ENCODE assay signal across 7 cellular contexts in genomic region chr15:45044270-45044669, GRCh38. TPM values are rescaled to one million over a fixed set of nuclear protein-coding genes. Genes with fewer than 3 reads are reported as not detected.
DNase-seq lines count a peak whose midpoint lies in the region; ATAC-seq, FAIRE-seq and TF ChIP-seq lines count a peak whose summit lies in the region.
"Not testable (repeated sequence)": the region's sequence is repeated elsewhere in the genome, so short reads cannot be mapped to it uniquely, and the experiment has no call there.

No MANE protein-coding gene starts in this region.

- not testable (repeated sequence) for H3K9ac ChIP-seq in K562 (ENCODE audit: insufficient read depth in 1 of 2, low read depth in 2 of 2, low read length in 2 of 2); keratinocyte (ENCODE audit: control insufficient read depth, extremely low read depth, insufficient read depth, low read length); HepG2 (ENCODE audit: insufficient read depth, low read depth, low read length)

- not testable (repeated sequence) for H3K9me3 ChIP-seq in A673 (ENCODE audit: low read depth, low read length, poor library complexity, severe bottlenecking); K562 (replicated peaks; ENCODE audit: control insufficient read depth, insufficient read depth, low read depth, low read length); keratinocyte (ENCODE audit: control insufficient read depth, low read depth, low read length); HepG2 (ENCODE audit: low read length); mucosa of descending colon

- not testable (repeated sequence) for H2AFZ ChIP-seq in K562 (ENCODE audit: low read depth, low read length); keratinocyte (ENCODE audit: control insufficient read depth, low read length); HepG2 (ENCODE audit: low read length)

- ATAC-seq in K562; stimulated activated memory B cell treated with anti-CD40 and anti-IgM and Interleukin-4, amounts not matched to agents 10 μg/mL and 1 μg/mL and 100 μg/mL, for 72 hours: not testable (repeated sequence)
- ATAC-seq in left colon (peak; percentile 81), HepG2 (peak; percentile 85), mucosa of descending colon (peak; percentile 59)

- H3K27ac ChIP-seq in A673 (ENCODE audit: low read depth, low read length, poor library complexity, severe bottlenecking); K562 (ENCODE audit: extremely low read depth, low read depth, low read length); keratinocyte (ENCODE audit: control insufficient read depth, insufficient read depth, low read length); HepG2 (ENCODE audit: extremely low read length, insufficient read depth, low read length): not testable (repeated sequence)

- CTCF ChIA-PET in A673 (lab: Charles Lee); K562 (lab: Yijun Ruan, JAX; ENCODE audit: low intra/inter-chr PET ratio); HepG2 (lab: Yijun Ruan, JAX; ENCODE audit: low intra/inter-chr PET ratio, low total read pairs): not testable (repeated sequence)

- BruUV-seq in A673 (replicated peaks; lab: Mats Ljungman, UMichigan) = TSS peak; percentile 2
- not testable (repeated sequence) for BruUV-seq in K562 (replicated peaks; lab: Mats Ljungman, UMichigan); HepG2 (replicated peaks; lab: Mats Ljungman, UMichigan)

- dilution Hi-C loops in keratinocyte (cut with MboI; ENCODE audit: extremely low pct_ligation_motif_present, low sequenced_read_pairs) = not testable (repeated sequence)

- H3K4me3 ChIP-seq in A673 (ENCODE audit: low read depth, low read length, poor library complexity, severe bottlenecking); K562; keratinocyte (ENCODE audit: control insufficient read depth in 2 of 3, extremely low read depth in 1 of 3, insufficient read depth in 2 of 3, low read depth in 1 of 3, low read length in 3 of 3); HepG2 (replicated peaks in 1 of 3; ENCODE audit: insufficient read depth in 1 of 3, low read depth in 2 of 3, low read length in 3 of 3); mucosa of descending colon: not testable (repeated sequence)

- H3K36me3 ChIP-seq in A673 (ENCODE audit: insufficient read depth, low read length, poor library complexity, severe bottlenecking) (peaks cover 52% of the 10 kb centered on the region), K562 (ENCODE audit: control insufficient read depth, insufficient read depth, low read length) (peaks cover 14% of the 10 kb centered on the region), HepG2 (replicated peaks in 1 of 2; ENCODE audit: control insufficient read depth in 1 of 2, insufficient read depth in 2 of 2, low read length in 2 of 2) (peaks cover 5 to 17% of the 10 kb centered on the region in 2 experiments)
- not testable (repeated sequence) for H3K36me3 ChIP-seq in keratinocyte (ENCODE audit: control insufficient read depth in 2 of 2, extremely low read depth in 1 of 2, insufficient read depth in 2 of 2, low read length in 2 of 2); mucosa of descending colon (ENCODE audit: low read depth)

- H3K79me2 ChIP-seq in K562 (ENCODE audit: control insufficient read depth, insufficient read depth, low read length); keratinocyte (ENCODE audit: control insufficient read depth, insufficient read depth, low read length); HepG2 (ENCODE audit: insufficient read depth, low read length): not testable (repeated sequence)

- not testable (repeated sequence) for H3K4me1 ChIP-seq in A673 (ENCODE audit: insufficient read depth, low read length, poor library complexity, severe bottlenecking); keratinocyte (ENCODE audit: control insufficient read depth, extremely low read depth, insufficient read depth, low read length); HepG2 (ENCODE audit: insufficient read depth, low read length); mucosa of descending colon (ENCODE audit: low read depth)
- H3K4me1 ChIP-seq in K562 (replicated peaks in 1 of 2; ENCODE audit: control insufficient read depth in 2 of 2, insufficient read depth in 2 of 2, low read length in 2 of 2) = peaks cover 7 to 20% of the 10 kb centered on the region in 2 experiments; a peak in 4 of 5 replicates

- WGBS in K562 (ENCODE audit: insufficient coverage, low coverage, missing lambda C conversion rate) = no CpG with 5 or more reads among the region's 1 CpG
- WGBS in HepG2 (ENCODE audit: low lambda C conversion rate) = no CpG with 5 or more reads among the region's 1 CpG

- POLR2A ChIA-PET in A673 (lab: Charles Lee; ENCODE audit: low non-redundant PET); K562 (lab: Yijun Ruan, JAX); HepG2 (lab: Yijun Ruan, JAX): not testable (repeated sequence)

- TF ChIP-seq RAD21 in K562 (CRISPR knock-in tag; conservative IDR thresholded peaks at IDR 0.05 in 1 of 2, IDR thresholded peaks at IDR 0.05 in 1 of 2); HepG2 (CRISPR knock-in tag; IDR thresholded peaks at IDR 0.05): not testable (repeated sequence)

- not testable (repeated sequence) for TF ChIP-seq CTCF in A673 (conservative IDR thresholded peaks at IDR 0.05; ENCODE audit: low read depth, low read length); K562 (IDR thresholded peaks at IDR 0.05 in 2 of 3, conservative IDR thresholded peaks at IDR 0.05 in 1 of 3; ENCODE audit: insufficient read depth in 2 of 3, low read depth in 1 of 3, low read length in 3 of 3); keratinocyte (optimal IDR thresholded peaks at IDR 0.05 in 1 of 3, IDR thresholded peaks at IDR 0.05 in 1 of 3, conservative IDR thresholded peaks at IDR 0.05 in 1 of 3; ENCODE audit: extremely low read depth in 1 of 3, insufficient read depth in 2 of 3, low read length in 3 of 3); HepG2 (CRISPR knock-in tag; IDR thresholded peaks at IDR 0.05); mucosa of descending colon (IDR thresholded peaks at IDR 0.05)

- H3K9me3 Mint-ChIP-seq in stimulated activated memory B cell treated with anti-CD40 and anti-IgM and Interleukin-4, amounts not matched to agents 10 μg/mL and 1 μg/mL and 100 μg/mL, for 72 hours = not testable (repeated sequence)

- not testable (repeated sequence) for TF ChIP-seq EP300 in K562 (IDR thresholded peaks at IDR 0.05; ENCODE audit: low read length); HepG2 (IDR thresholded peaks at IDR 0.05; ENCODE audit: low read depth in 2 of 2, low read length in 2 of 2); HepG2 (CRISPR knock-in tag; IDR thresholded peaks at IDR 0.05; ENCODE audit: borderline replicate concordance)

- not testable (repeated sequence) for TF ChIP-seq POLR2A in K562 (conservative IDR thresholded peaks at IDR 0.05); HepG2 (IDR thresholded peaks at IDR 0.05; ENCODE audit: insufficient read depth in 1 of 2, low read depth in 2 of 2, low read length in 2 of 2)

- DNase-seq in A673 (ENCODE audit: low spot score); K562 (ENCODE audit: extremely low read depth in 1 of 4, low spot score in 3 of 4); keratinocyte (ENCODE audit: low read depth, low spot score); left colon; HepG2 (ENCODE audit: low spot score); mucosa of descending colon: not testable (repeated sequence)

- H3K9me1 ChIP-seq in K562 (ENCODE audit: control insufficient read depth, insufficient read depth, low read length); keratinocyte (ENCODE audit: control insufficient read depth, extremely low read depth, insufficient read depth, low read length): not testable (repeated sequence)

- peak overlapping the region; percentile 85 for H3K27ac Mint-ChIP-seq in stimulated activated memory B cell treated with anti-CD40 and anti-IgM and Interleukin-4, amounts not matched to agents 10 μg/mL and 1 μg/mL and 100 μg/mL, for 72 hours

- not testable (repeated sequence) for H3K27me3 ChIP-seq in A673 (replicated peaks; ENCODE audit: insufficient read depth, low read depth, low read length, poor library complexity); K562 (ENCODE audit: control insufficient read depth in 2 of 2, insufficient read depth in 2 of 2, low read length in 2 of 2); keratinocyte (ENCODE audit: control insufficient read depth, extremely low read depth, insufficient read depth, low read length); HepG2 (ENCODE audit: control insufficient read depth in 1 of 2, insufficient read depth in 2 of 2, low read length in 2 of 2)

- peaks cover 21% of the 10 kb centered on the region for H3K4me1 Mint-ChIP-seq in stimulated activated memory B cell treated with anti-CD40 and anti-IgM and Interleukin-4, amounts not matched to agents 10 μg/mL and 1 μg/mL and 100 μg/mL, for 72 hours

- in situ Hi-C loops in K562 (cut with MboI) = loop anchor here (10.0 kb wide), 1 partner anchor 199 kb away; no protein-coding TSS in a partner anchor
- in situ Hi-C loops in HepG2 (cut with HindIII; ENCODE audit: extremely low pct_ligation_motif_present, low pct_unique_long_range_greater_than_20kb) = not testable (repeated sequence)

- H4K20me1 ChIP-seq in K562 (replicated peaks; ENCODE audit: control insufficient read depth, insufficient read depth, low read length); keratinocyte (ENCODE audit: control insufficient read depth, extremely low read depth, insufficient read depth, low read length); HepG2 (ENCODE audit: insufficient read depth, low read length): not testable (repeated sequence)

- H3K4me3 Mint-ChIP-seq in stimulated activated memory B cell treated with anti-CD40 and anti-IgM and Interleukin-4, amounts not matched to agents 10 μg/mL and 1 μg/mL and 100 μg/mL, for 72 hours = not testable (repeated sequence)

- peaks cover 12% of the 10 kb centered on the region for H3K36me3 Mint-ChIP-seq in stimulated activated memory B cell treated with anti-CD40 and anti-IgM and Interleukin-4, amounts not matched to agents 10 μg/mL and 1 μg/mL and 100 μg/mL, for 72 hours

- intact Hi-C loops in A673 (cut with micrococcal nuclease; ENCODE audit: unreplicated experiment); K562 (cut with micrococcal nuclease); left colon (cut with DNase I, micrococcal nuclease); HepG2 (cut with micrococcal nuclease; ENCODE audit: unreplicated experiment); mucosa of descending colon (cut with DNase I, micrococcal nuclease): not testable (repeated sequence)

- not testable (repeated sequence) for H3K27me3 Mint-ChIP-seq in stimulated activated memory B cell treated with anti-CD40 and anti-IgM and Interleukin-4, amounts not matched to agents 10 μg/mL and 1 μg/mL and 100 μg/mL, for 72 hours

- FAIRE-seq in K562 (lab: Jason Lieb, UNC) (peak; percentile 29), keratinocyte (lab: Jason Lieb, UNC) (peak; percentile 26), HepG2 (lab: Jason Lieb, UNC) (peak; percentile 91)

- H3K4me2 ChIP-seq in K562 (ENCODE audit: insufficient read depth, low read length); keratinocyte (ENCODE audit: control insufficient read depth, extremely low read depth, insufficient read depth, low read depth, low read length); HepG2 (ENCODE audit: low read depth, low read length): not testable (repeated sequence)

RNA-seq across cellular contexts. Expression of gene SORD, which starts 21.3 kb away (rescaled TPM):
- 252 and 286 TPM in 2 replicates for total RNA-seq in A673 (2021)
- 22.5 and 36.4 TPM in 2 replicates for total RNA-seq in K562 (2011; cell fraction: chromatin; rRNA removed; ENCODE audit: low replicate concordance)
- total RNA-seq in K562 (2011; cell fraction: nucleolus; rRNA removed) = 26.7 and 27.8 TPM in 2 replicates
- total RNA-seq in K562 (2011; cell fraction: nucleoplasm; rRNA removed) = 32.0 and 36.6 TPM in 2 replicates
- total RNA-seq in K562 (2014; rRNA removed) = 38.5 and 39.3 TPM in 2 replicates
- 22.7 and 28.3 TPM in 2 replicates for total RNA-seq in K562 (2014; rRNA removed; fragmentation: Illumina TruSeq; extraction: Trizol)
- total RNA-seq in K562 (2015; rRNA removed; fragmentation: Illumina TruSeq; extraction: Trizol) = 19.3 and 21.3 TPM in 2 replicates
- total RNA-seq in K562 (2021) = 43.8 and 44.6 TPM in 2 replicates
- polyA plus RNA-seq in K562 (2011; rRNA removed) = 62.2 and 79.2 TPM in 2 replicates
- polyA plus RNA-seq in K562 (2011; cell fraction: cytosol; rRNA removed) = 63.9 and 78.2 TPM in 2 replicates
- 64.5 and 74.7 TPM in 2 replicates for polyA plus RNA-seq in K562 (2011; cell fraction: nucleus; rRNA removed)
- 26.7 and 28.9 TPM in 2 replicates for polyA plus RNA-seq in K562 (2012)
- 37.7 and 38.4 TPM in 2 replicates for polyA plus RNA-seq in K562 (2014; fragmentation: Illumina TruSeq; extraction: Trizol)
- 10 to 100 TPM in 1 of 2 experiments, 1 to 10 TPM in 1; 5.9 to 14.1 TPM for polyA plus RNA-seq in K562 (2014; fragmentation: Nextera tagmentation; extraction: Ambion mirVana)
- 29.6 and 42.3 TPM in 2 replicates for polyA plus RNA-seq in K562 (2014; rRNA removed)
- 57.5 and 71.7 TPM in 2 replicates for polyA minus RNA-seq in K562 (2011; rRNA and poly(A)+ RNA removed)
- polyA minus RNA-seq in K562 (2011; cell fraction: cytosol; rRNA and poly(A)+ RNA removed) = 36.1 and 36.4 TPM in 2 replicates
- 20.4 and 21.5 TPM in 2 replicates for polyA minus RNA-seq in K562 (2011; cell fraction: nucleus; rRNA and poly(A)+ RNA removed)
- polyA plus RNA-seq in keratinocyte = 43.9 to 51.3 TPM (median 46.7 TPM) in 3 replicates
- 10.8 TPM for polyA plus RNA-seq in keratinocyte (2011; ENCODE audit: low read depth)
- polyA plus RNA-seq in keratinocyte (2011; cell fraction: cytosol; rRNA removed) = 41.8 and 52.1 TPM in 2 replicates
- 40.6 and 42.2 TPM in 2 replicates for polyA plus RNA-seq in keratinocyte (2011; cell fraction: nucleus; rRNA removed)
- polyA plus RNA-seq in keratinocyte (2012; ENCODE audit: low replicate concordance) = 22.7 and 40.3 TPM in 2 replicates
- polyA minus RNA-seq in keratinocyte = 36.0 to 70.2 TPM (median 49.0 TPM) in 3 replicates
- polyA minus RNA-seq in keratinocyte (2011; cell fraction: cytosol; rRNA and poly(A)+ RNA removed) = 60.4 TPM
- 16.9 and 26.2 TPM in 2 replicates for polyA minus RNA-seq in keratinocyte (2011; cell fraction: nucleus; rRNA and poly(A)+ RNA removed)
- 10 to 100 TPM; 13.2 to 23.3 TPM for total RNA-seq in left colon
- total RNA-seq in HepG2 (2016; rRNA removed; fragmentation: Illumina TruSeq; extraction: Trizol) = 59.1 and 104 TPM in 2 replicates
- total RNA-seq in HepG2 (2016; cell fraction: cytosol; rRNA removed; fragmentation: Illumina TruSeq; extraction: Trizol; ENCODE audit: low read depth) = 7.1 and 7.4 TPM in 2 replicates
- total RNA-seq in HepG2 (2016; cell fraction: insoluble cytoplasmic fraction; rRNA removed; fragmentation: Illumina TruSeq; extraction: Trizol) = 59.7 and 103 TPM in 2 replicates
- total RNA-seq in HepG2 (2016; cell fraction: membrane; rRNA removed; fragmentation: Illumina TruSeq; extraction: Trizol) = 22.6 and 22.9 TPM in 2 replicates
- total RNA-seq in HepG2 (2016; cell fraction: nucleus; rRNA removed; fragmentation: Illumina TruSeq; extraction: Trizol) = 46.4 and 52.3 TPM in 2 replicates
- 73.1 and 95.3 TPM in 2 replicates for polyA plus RNA-seq in HepG2 (2011; rRNA removed)
- 78.7 and 91.6 TPM in 2 replicates for polyA plus RNA-seq in HepG2 (2011; cell fraction: cytosol; rRNA removed)
- polyA plus RNA-seq in HepG2 (2011; cell fraction: nucleus; rRNA removed) = 94.1 and 102 TPM in 2 replicates
- 74.2 and 78.2 TPM in 2 replicates for polyA plus RNA-seq in HepG2 (2012)
- polyA plus RNA-seq in HepG2 (2016; cell fraction: cytosol; fragmentation: Illumina TruSeq; extraction: Trizol; ENCODE audit: low read depth) = 10.6 and 11.4 TPM in 2 replicates
- polyA plus RNA-seq in HepG2 (2016; cell fraction: insoluble cytoplasmic fraction; fragmentation: Illumina TruSeq; extraction: Trizol; ENCODE audit: low read depth) = 128 and 136 TPM in 2 replicates
- polyA plus RNA-seq in HepG2 (2016; cell fraction: membrane; fragmentation: Illumina TruSeq; extraction: Trizol; ENCODE audit: low read depth) = 18.9 and 20.0 TPM in 2 replicates
- polyA plus RNA-seq in HepG2 (2016; cell fraction: nucleus; fragmentation: Illumina TruSeq; extraction: Trizol; ENCODE audit: insufficient read depth, low read depth) = 92.1 and 93.6 TPM in 2 replicates
- 117 and 252 TPM in 2 replicates for polyA minus RNA-seq in HepG2 (2011; rRNA and poly(A)+ RNA removed; ENCODE audit: low replicate concordance)
- 46.5 and 50.3 TPM in 2 replicates for polyA minus RNA-seq in HepG2 (2011; cell fraction: cytosol; rRNA and poly(A)+ RNA removed)
- polyA minus RNA-seq in HepG2 (2011; cell fraction: nucleus; rRNA and poly(A)+ RNA removed) = 35.7 and 43.0 TPM in 2 replicates
- total RNA-seq in mucosa of descending colon = 10 to 100 TPM; 11.7 to 31.1 (median 15.8) TPM
